ENCODE assay signal across 21 cellular contexts in genomic region chr19:30052122-30053075, GRCh38.
DNase-seq lines count a peak whose midpoint lies in the region; ATAC-seq, FAIRE-seq and TF ChIP-seq lines count a peak whose summit lies in the region.
"Had no signal": no experiment of that assay in that cellular context is flagged by ENCODE, and none has a peak within 500 bp of the region (broad histone marks: within the 10 kb centered on the region; RNA-seq: fewer than 3 reads in every experiment).

No MANE protein-coding gene starts in this region.

- no peak for TF ChIP-seq POLR2A in A549 (IDR thresholded peaks at IDR 0.05; ENCODE audit: low read length)

- H3K4me2 ChIP-seq in A549 (no peak overlapping the region), mammary epithelial cell (ENCODE audit: insufficient read depth, low read depth, low read length) (no peak overlapping the region)
- H3K4me2 ChIP-seq: KMS-11 had no signal

- peak overlapping the region; percentile 60 for H3K27ac Mint-ChIP-seq in stimulated activated effector memory CD8-positive, alpha-beta T cell treated with anti-CD3 and anti-CD28 coated beads, Interleukin-12 subunit alpha, Interleukin-12 subunit beta, amount 100 ng/mL, for 72 hours
- H3K27ac Mint-ChIP-seq: CD8-positive, alpha-beta T cell had no signal

- no peaks in the 10 kb centered on the region for H3K36me3 Mint-ChIP-seq in stimulated activated effector memory CD8-positive, alpha-beta T cell treated with anti-CD3 and anti-CD28 coated beads, Interleukin-12 subunit alpha, Interleukin-12 subunit beta, amount 100 ng/mL, for 72 hours
- H3K36me3 Mint-ChIP-seq: CD8-positive, alpha-beta T cell had no signal

- H3K9me3 ChIP-seq in A549 (no peaks in the 10 kb centered on the region), Panc1 (ENCODE audit: control insufficient read depth, insufficient read depth, low read depth, low read length) (no peaks in the 10 kb centered on the region), mammary epithelial cell (replicated peaks; ENCODE audit: insufficient read depth, low read length) (no peaks in the 10 kb centered on the region)
- H3K9me3 ChIP-seq: SJCRH30 had no signal

- H3K4me3 ChIP-seq in A549 (no peak overlapping the region), Panc1 (ENCODE audit: low read depth in 2 of 2, low read length in 2 of 2) (no peak overlapping the region), mammary epithelial cell (replicated peaks in 1 of 3; ENCODE audit: insufficient read depth in 1 of 3, low read depth in 2 of 3, low read length in 3 of 3) (no peak overlapping the region)
- H3K4me3 ChIP-seq: BLaER1, SJCRH30 had no signal

- H3K9ac ChIP-seq in mammary epithelial cell (ENCODE audit: insufficient read depth, low read length) = no peak overlapping the region
- H3K9ac ChIP-seq: BLaER1, KMS-11 had no signal

- TF ChIP-seq EP300 in A549 (IDR thresholded peaks at IDR 0.05) = no peak

- peak; percentile 8 to 28; a peak in 3 of 6 replicates for ATAC-seq in A549
- peak; percentile 36; the same call in 1 of the 2 replicates for ATAC-seq in Panc1
- ATAC-seq in stimulated activated effector memory CD8-positive, alpha-beta T cell treated with anti-CD3 and anti-CD28 coated beads, Interleukin-12 subunit alpha, Interleukin-12 subunit beta, amount 100 ng/mL, for 72 hours = no peak
- no peak for ATAC-seq in GM18498 (IDR thresholded peaks at IDR 0.05; ENCODE audit: unreplicated experiment)
- ATAC-seq: CD8-positive, alpha-beta T cell; PC-3 had no signal

- H2AFZ ChIP-seq in mammary epithelial cell (ENCODE audit: low read depth, low read length) = no peak overlapping the region

- TF ChIP-seq CTCF in A549 (IDR thresholded peaks at IDR 0.05) = no peak
- no peak for TF ChIP-seq CTCF in Panc1 (IDR thresholded peaks at IDR 0.05)
- no peak for TF ChIP-seq CTCF in mammary epithelial cell (conservative IDR thresholded peaks at IDR 0.05 in 1 of 2, IDR thresholded peaks at IDR 0.05 in 1 of 2; ENCODE audit: extremely low read depth in 1 of 2, insufficient read depth in 1 of 2, low read depth in 1 of 2, low read length in 2 of 2)

- CTCF ChIA-PET in A549 (lab: Yijun Ruan, JAX) = interaction anchor here (0.6 to 1.8 kb wide), 4 partner anchors 8 to 148 kb away, joined by 3 to 10 read pairs (median 4); no protein-coding TSS in a partner anchor
- CTCF ChIA-PET in Panc1 (lab: Charles Lee) = no interaction called here
- CTCF ChIA-PET in mammary epithelial cell (lab: Charles Lee; ENCODE audit: low non-redundant PET) = no interaction called here

- no peak for DNase-seq in A549 (ENCODE audit: low read depth in 1 of 2, low spot score in 1 of 2)
- DNase-seq in Panc1 (ENCODE audit: low read depth, low spot score) = no peak
- peak in 1 of 2 donors; percentile 42 for DNase-seq in stimulated activated effector memory CD8-positive, alpha-beta T cell treated with anti-CD3 and anti-CD28 coated beads, Interleukin-12 subunit alpha, Interleukin-12 subunit beta, amount 100 ng/mL, for 72 hours (ENCODE audit: low spot score in 2 of 2)
- DNase-seq in mammary epithelial cell = no peak
- no peak for DNase-seq in KBM-7
- DNase-seq: CD8-positive, alpha-beta T cell; DMS79; NCI-H1417; NCI-H187 treated with DMSO at 0.1 percent for 48 hours; NCI-H226; NCI-H524; PC-3; SJCRH30 had no signal

- intact Hi-C loops in Panc1 (cut with micrococcal nuclease; ENCODE audit: unreplicated experiment) (no loop called here), mammary epithelial cell (cut with micrococcal nuclease) (no loop called here)

- H4K20me1 ChIP-seq in mammary epithelial cell (ENCODE audit: insufficient read depth, low read length) = no peaks in the 10 kb centered on the region

- no peak for TF ChIP-seq RAD21 in A549 (conservative IDR thresholded peaks at IDR 0.05 in 1 of 2, IDR thresholded peaks at IDR 0.05 in 1 of 2)

- BruUV-seq in Panc1 (replicated peaks; lab: Mats Ljungman, UMichigan) (no TSS peak), mammary epithelial cell (replicated peaks; lab: Mats Ljungman, UMichigan) (no TSS peak)

- no peaks in the 10 kb centered on the region for H3K79me2 ChIP-seq in mammary epithelial cell (ENCODE audit: insufficient read depth, low read length)

- POLR2A ChIA-PET in A549 (lab: Yijun Ruan, JAX) = no interaction called here
- POLR2A ChIA-PET in Panc1 (lab: Charles Lee) = no interaction called here

- FAIRE-seq in A549 (lab: Jason Lieb, UNC) = no peak
- FAIRE-seq: D721Med, GM12892, H1 had no signal

- no peaks in the 10 kb centered on the region for H3K4me1 Mint-ChIP-seq in stimulated activated effector memory CD8-positive, alpha-beta T cell treated with anti-CD3 and anti-CD28 coated beads, Interleukin-12 subunit alpha, Interleukin-12 subunit beta, amount 100 ng/mL, for 72 hours

- H3K4me1 ChIP-seq in A549 (no peaks in the 10 kb centered on the region), Panc1 (ENCODE audit: control insufficient read depth, insufficient read depth, low read length) (no peaks in the 10 kb centered on the region), mammary epithelial cell (ENCODE audit: insufficient read depth, low read length) (no peaks in the 10 kb centered on the region)
- H3K4me1 ChIP-seq: SJCRH30 had no signal

- no peaks in the 10 kb centered on the region for H3K36me3 ChIP-seq in Panc1 (ENCODE audit: control insufficient read depth, insufficient read depth, low read length)
- H3K36me3 ChIP-seq in mammary epithelial cell (ENCODE audit: insufficient read depth, low read length) = no peaks in the 10 kb centered on the region
- H3K36me3 ChIP-seq: BLaER1, SJCRH30 had no signal

- H3K27me3 ChIP-seq in Panc1 (ENCODE audit: control insufficient read depth, insufficient read depth, low read length) (no peaks in the 10 kb centered on the region), mammary epithelial cell (ENCODE audit: insufficient read depth, low read length) (no peaks in the 10 kb centered on the region)
- H3K27me3 ChIP-seq: BLaER1, SJCRH30 had no signal

- 88% methylated on average over 18 of the region's 18 CpGs for whole genome bisulfite sequencing in A549 (ENCODE audit: missing lambda C conversion rate)
- WGBS in mammary epithelial cell (ENCODE audit: low coverage, missing lambda C conversion rate) = 76% methylated on average over 13 of the region's 18 CpGs

- no peaks in the 10 kb centered on the region for H3K9me3 Mint-ChIP-seq in stimulated activated effector memory CD8-positive, alpha-beta T cell treated with anti-CD3 and anti-CD28 coated beads, Interleukin-12 subunit alpha, Interleukin-12 subunit beta, amount 100 ng/mL, for 72 hours
- H3K9me3 Mint-ChIP-seq: CD8-positive, alpha-beta T cell had no signal

- H3K27ac ChIP-seq in A549 (no peak overlapping the region), Panc1 (ENCODE audit: low read length) (no peak overlapping the region), cingulate gyrus (ENCODE audit: low read depth, low read length) (peak overlapping the region; percentile 96), mammary epithelial cell (ENCODE audit: insufficient read depth, low read depth, low read length) (no peak overlapping the region)
- H3K27ac ChIP-seq: BLaER1, KMS-11, RWPE1, SJCRH30 had no signal

- H3K4me3 Mint-ChIP-seq in stimulated activated effector memory CD8-positive, alpha-beta T cell treated with anti-CD3 and anti-CD28 coated beads, Interleukin-12 subunit alpha, Interleukin-12 subunit beta, amount 100 ng/mL, for 72 hours = no peak overlapping the region
- H3K4me3 Mint-ChIP-seq: CD8-positive, alpha-beta T cell had no signal

- in situ Hi-C loops in Panc1 (cut with HindIII; ENCODE audit: low pct_unique_long_range_greater_than_20kb, low sequenced_read_pairs) = no loop called here
- in situ Hi-C loops in mammary epithelial cell (cut with MboI; ENCODE audit: low sequenced_read_pairs in 2 of 2) = no loop called here
- in situ Hi-C loops in KBM-7 (cut with MboI; ENCODE audit: low pct_unique_long_range_greater_than_20kb, low sequenced_read_pairs) = no loop called here

- dilution Hi-C loops in mammary epithelial cell (cut with HindIII; ENCODE audit: low sequenced_read_pairs) = no loop called here

TF ChIP-seq in A549, 52 proteins besides CTCF, POLR2A, EP300 and RAD21:
- TF ChIP-seq FOSL2 (IDR thresholded peaks at IDR 0.05) (no peak), FOSL2 (CRISPR knock-in tag; IDR thresholded peaks at IDR 0.05) (no peak), POLR2AphosphoS2 (conservative IDR thresholded peaks at IDR 0.05; ENCODE audit: low read length) (peak; percentile 60; the same call in 1 of the 2 replicates)
TF ChIP-seq in A549: peak in this region for 1.

Comparison
In these comparisons a context has a peak if more than half of its experiments do, and no peak if none do; other contexts are left out.
1. ATAC-seq: peak in A549 (2 of 2) and Panc1 (single experiment); none in stimulated activated effector memory CD8-positive, alpha-beta T cell treated with anti-CD3 and anti-CD28 coated beads, Interleukin-12 subunit alpha, Interleukin-12 subunit beta, amount 100 ng/mL, for 72 hours (single experiment) and GM18498 (single experiment).